21 cellular contexts compared by ENCODE assay signal in genomic region chr12:119354187-119354586, GRCh38.
DNase-seq lines count a peak whose midpoint lies in the region; ATAC-seq lines count a peak whose summit lies in the region.
"Had no signal": no experiment of that assay in that cellular context is flagged by ENCODE, and none has a peak within 500 bp of the region (broad histone marks: within the 10 kb centered on the region; RNA-seq: fewer than 3 reads in every experiment).

No MANE protein-coding gene starts in this region.

- no peak for ATAC-seq in GM21390 (IDR thresholded peaks at IDR 0.05; ENCODE audit: unreplicated experiment)
- ATAC-seq: activated CD8-positive, alpha-beta T cell treated with anti-CD3 and anti-CD28 coated beads, Interleukin-2, amount 10 ng/mL, durations not matched to agents 7 days and 5 days; activated T-cell treated with anti-CD3 and anti-CD28 coated beads, Interleukin-2, amount 50 U/mL, for 4 hours had no signal

- DNase-seq in NCI-H1092 treated with DMSO at 0.1 percent for 48 hours (lab: John Stamatoyannopoulos, UW): peak; percentile 81
- peak; percentile 90 for DNase-seq in NCI-H2029 treated with DMSO at 0.1 percent for 48 hours (lab: John Stamatoyannopoulos, UW)
- DNase-seq in NCI-H748 (lab: John Stamatoyannopoulos, UW; ENCODE audit: unreplicated experiment): peak; percentile 94
- DNase-seq in left kidney (ENCODE audit: low read depth, low spot score): peak; percentile 22
- DNase-seq in UCSD-AML1 (lab: John Stamatoyannopoulos, UW; ENCODE audit: unreplicated experiment): no peak
- DNase-seq in activated CD4-positive, alpha-beta T cell treated with anti-CD3 and anti-CD28 coated beads for 4 hours: no peak
- DNase-seq in activated T-cell treated with anti-CD3 and anti-CD28 coated beads, Interleukin-2, amount 50 U/mL, for 1 hour: no peak
- DNase-seq: activated CD4-positive, CD25-positive, alpha-beta regulatory T cell; activated CD8-positive, alpha-beta T cell treated with anti-CD3 and anti-CD28 coated beads, Interleukin-2, amount 10 ng/mL, durations not matched to agents 7 days and 5 days; activated naive CD4-positive, alpha-beta T cell treated with Interleukin-2 at 50 U/mL for 16 hours; activated T-cell treated with anti-CD3 and anti-CD28 coated beads, Interleukin-2, amount 50 U/mL, for 4 hours; CD4-positive, alpha-beta T cell; erythroblast; foreskin melanocyte; GOT3; hypothalamus; nucleus accumbens; Peyer's patch; spleen; upper lobe of left lung had no signal

Comparison
In these comparisons a context has a peak if more than half of its experiments do, and no peak if none do; other contexts are left out.
1. DNase-seq: peak in NCI-H1092 treated with DMSO at 0.1 percent for 48 hours (single experiment), NCI-H2029 treated with DMSO at 0.1 percent for 48 hours (single experiment), NCI-H748 (single experiment) and left kidney (single experiment); none in UCSD-AML1 (single experiment), activated CD4-positive, alpha-beta T cell treated with anti-CD3 and anti-CD28 coated beads for 4 hours (0 of 2) and activated T-cell treated with anti-CD3 and anti-CD28 coated beads, Interleukin-2, amount 50 U/mL, for 1 hour (single experiment).